Comparison of ENCODE assay signal across 11 cellular contexts in genomic region chr5:17412760-17413671, GRCh38.
A peak's percentile ranks its signal among the peaks of the same experiment; 100 is the strongest.
DNase-seq lines count a peak whose midpoint lies in the region; ATAC-seq and TF ChIP-seq lines count a peak whose summit lies in the region.
"Had no signal": no experiment of that assay in that cellular context is flagged by ENCODE, and none has a peak within 500 bp of the region (broad histone marks: within the 10 kb centered on the region; RNA-seq: fewer than 3 reads in every experiment).

No MANE protein-coding gene starts in this region.

- no peaks in the 10 kb centered on the region for H3K79me2 ChIP-seq in PC-9 (ENCODE audit: low read depth)

- peak overlapping the region; percentile 12; the same call in 1 of the 2 replicates for H3K4me2 ChIP-seq in PC-9

- H3K4me3 ChIP-seq in PC-9 (no peak overlapping the region), neutrophil (ENCODE audit: low read depth in 1 of 2, low read length in 1 of 2) (peak overlapping the region; percentile 11 to 36)
- H3K4me3 ChIP-seq: vagina had no signal

- no peaks in the 10 kb centered on the region for H3F3A ChIP-seq in PC-9 (ENCODE audit: insufficient read depth, low read depth)

- 0 out of 2 replicates have a peak overlapping the region, but pooled peaks have one; percentile 4 for H3K27ac ChIP-seq in PC-9
- peak overlapping the region; percentile 90 for H3K27ac ChIP-seq in neutrophil
- H3K27ac ChIP-seq: vagina had no signal

- POLR2A ChIA-PET in PC-9 (lab: Charles Lee; ENCODE audit: unreplicated experiment) = no interaction called here

- H3K27me3 ChIP-seq in PC-9 (ENCODE audit: insufficient read depth, low read depth) (no peaks in the 10 kb centered on the region), neutrophil (no peaks in the 10 kb centered on the region)
- H3K27me3 ChIP-seq: vagina had no signal

- H3K9me2 ChIP-seq in PC-9 (ENCODE audit: insufficient read depth) = no peaks in the 10 kb centered on the region

- no TSS peak for BruUV-seq in PC-9 (replicated peaks; lab: Mats Ljungman, UMichigan)

- no peaks in the 10 kb centered on the region for H4K20me1 ChIP-seq in PC-9 (ENCODE audit: insufficient read depth)

- DNase-seq in PC-9 = peak in 1 of 2 experiments; percentile 8
- no peak for DNase-seq in activated T-cell treated with anti-CD3 and anti-CD28 coated beads for 4 hours
- DNase-seq in HT-29 (ENCODE audit: low spot score) = no peak
- no peak for DNase-seq in NCI-H1436 treated with DMSO at 0.1 percent for 48 hours (lab: John Stamatoyannopoulos, UW)
- no peak for DNase-seq in activated gamma-delta T cell (lab: John Stamatoyannopoulos, UW)
- DNase-seq: activated CD4-positive, CD25-positive, alpha-beta regulatory T cell treated with anti-CD3 and anti-CD28 coated beads, Interleukin-2, amount 50 U/mL, for 72 hours; NCI-H2227 treated with DMSO at 0.1 percent for 48 hours had no signal

- no peaks in the 10 kb centered on the region for H3K9me3 ChIP-seq in PC-9 (ENCODE audit: insufficient read depth, low read depth)
- H3K9me3 ChIP-seq in neutrophil = no peaks in the 10 kb centered on the region
- H3K9me3 ChIP-seq: vagina had no signal

- CTCF ChIA-PET in PC-9 (lab: Charles Lee) = no interaction called here

- H2AFZ ChIP-seq in PC-9 = 0 out of 2 replicates have a peak overlapping the region, but pooled peaks have one; percentile 30

- intact Hi-C loops in PC-9 (cut with micrococcal nuclease; ENCODE audit: unreplicated experiment) = no loop called here

- peaks cover 15% of the 10 kb centered on the region; the same call in 1 of the 2 replicates for H3K4me1 ChIP-seq in PC-9 (replicated peaks; ENCODE audit: insufficient read depth)
- peaks cover 28 to 30% of the 10 kb centered on the region in 2 experiments for H3K4me1 ChIP-seq in neutrophil (ENCODE audit: control insufficient read depth in 1 of 2, insufficient read depth in 1 of 2, low read depth in 1 of 2, low read length in 1 of 2)
- H3K4me1 ChIP-seq: vagina had no signal

- TF ChIP-seq CTCF in PC-9 (conservative IDR thresholded peaks at IDR 0.05) = no peak
- TF ChIP-seq CTCF in neutrophil (IDR thresholded peaks at IDR 0.05) = peak; percentile 53

- H3K36me3 ChIP-seq in PC-9 (ENCODE audit: low read depth) = no peaks in the 10 kb centered on the region
- H3K36me3 ChIP-seq in neutrophil = no peaks in the 10 kb centered on the region
- H3K36me3 ChIP-seq: vagina had no signal

- ATAC-seq in GM19395 (IDR thresholded peaks at IDR 0.05; ENCODE audit: unreplicated experiment) (peak; percentile 89), HG03432 (IDR thresholded peaks at IDR 0.05; ENCODE audit: unreplicated experiment) (peak; percentile 67)
